In the genomic region with DNA sequence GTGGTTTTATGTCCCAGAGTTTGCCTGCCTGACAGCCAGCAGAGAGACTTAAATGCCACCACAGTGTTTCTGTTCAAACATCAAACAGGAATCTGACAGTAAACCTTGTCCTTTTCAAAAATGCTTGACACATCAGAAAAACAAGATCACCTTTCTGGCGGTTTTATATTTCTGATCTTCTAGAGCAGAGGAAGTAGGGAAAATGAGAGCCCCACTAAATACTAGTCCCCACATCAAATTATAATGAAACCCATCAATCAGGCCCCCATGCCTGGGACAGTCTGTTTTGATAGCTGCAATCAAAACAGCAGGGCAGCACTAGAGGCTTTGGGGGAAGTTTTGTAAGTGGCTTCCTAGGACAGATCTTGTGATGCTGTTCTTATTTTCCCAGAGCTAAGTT, we compare ENCODE assay signal across 12 cellular contexts.
"Had no signal": no experiment of that assay in that cellular context is flagged by ENCODE, and none has a peak within 500 bp of the region (broad histone marks: within the 10 kb centered on the region; RNA-seq: fewer than 3 reads in every experiment).

No MANE protein-coding gene starts in this region.

- DNase-seq: activated CD4-positive, CD25-positive, alpha-beta regulatory T cell treated with anti-CD3 and anti-CD28 coated beads, Interleukin-2, amount 50 U/mL, for 72 hours; activated effector memory CD4-positive, alpha-beta T cell treated with Interleukin-2 at 50 U/mL for 16 hours; brain microvascular endothelial cell; glutamatergic neuron; kidney glomerular epithelial cell; spleen had no signal

- H3K36me3 ChIP-seq: brain microvascular endothelial cell, esophagus muscularis mucosa, neural progenitor cell, spleen, thoracic aorta had no signal

- H3K9me3 Mint-ChIP-seq: central memory CD8-positive, alpha-beta T cell; neural progenitor cell had no signal

- H3K9me3 ChIP-seq: esophagus muscularis mucosa, spleen, thoracic aorta had no signal

- H3K27ac ChIP-seq: brain microvascular endothelial cell, coronary artery, esophagus muscularis mucosa, neural progenitor cell, spleen, thoracic aorta had no signal

- H3K4me1 ChIP-seq: spleen had no signal

- ATAC-seq: sciatic nerve had no signal

- H3K4me3 Mint-ChIP-seq: central memory CD8-positive, alpha-beta T cell; neural progenitor cell had no signal

- H3K4me3 ChIP-seq: coronary artery, esophagus muscularis mucosa, neural progenitor cell, spleen, thoracic aorta had no signal

- H3K27ac Mint-ChIP-seq: neural progenitor cell had no signal

- H3K9ac ChIP-seq: neural progenitor cell had no signal

- H3K36me3 Mint-ChIP-seq: neural progenitor cell had no signal

- H3K4me1 Mint-ChIP-seq: central memory CD8-positive, alpha-beta T cell had no signal
